ENCODE assay signal across 8 cellular contexts in genomic region chr9:105656131-105656921, GRCh38. TPM values are rescaled to one million over a fixed set of nuclear protein-coding genes. Genes with fewer than 3 reads are reported as not detected.
DNase-seq lines count a peak whose midpoint lies in the region; ATAC-seq and TF ChIP-seq lines count a peak whose summit lies in the region.

No MANE protein-coding gene starts in this region.

- DNase-seq in NCI-H2081 (lab: John Stamatoyannopoulos, UW), result peak; percentile 16 to 42
- DNase-seq in NCI-H2081 treated with DMSO at 0.1 percent for 48 hours (lab: John Stamatoyannopoulos, UW), result no peak
- DNase-seq in NCI-H345 (lab: John Stamatoyannopoulos, UW), result peak; percentile 57
- peak; percentile 4 to 48 (median 30) for DNase-seq in body of pancreas
- peak; percentile 61 for DNase-seq in islet precursor cell
- DNase-seq in stimulated activated naive CD8-positive, alpha-beta T cell treated with anti-CD3 and anti-CD28 coated beads, Interleukin-15, Interleukin-2, amounts not matched to agents 100 U/mL and 50 U/mL, for 24 hours, result peak; percentile 39
- no peak for DNase-seq in T-helper 9 cell

- 2 to 3% methylated on average over 16 to 57 of the region's 75 CpGs for WGBS in body of pancreas, 2 donors

- H3K27ac ChIP-seq in HEK293 (ENCODE audit: extremely low read depth, low read depth, low read length), result peak overlapping the region; percentile 48; the same call in 1 of the 2 replicates
- no peak overlapping the region for H3K27ac ChIP-seq in body of pancreas

- CTCF ChIA-PET in HEK293 (lab: Yijun Ruan, JAX), result interaction anchor here (0.6 to 0.7 kb wide), 3 partner anchors 14 to 762 kb away, joined by 3 to 4 read pairs (median 3); no protein-coding TSS in a partner anchor

- no peaks in the 10 kb centered on the region for H3K36me3 ChIP-seq in HEK293 (ENCODE audit: control insufficient read depth in 2 of 2, insufficient read depth in 1 of 2, low read length in 2 of 2)
- no peaks in the 10 kb centered on the region for H3K36me3 ChIP-seq in body of pancreas (replicated peaks in 1 of 2; ENCODE audit: insufficient read depth in 1 of 2, low read depth in 2 of 2)

- no peak for TF ChIP-seq POLR2A in body of pancreas (IDR thresholded peaks at IDR 0.05)

- peak overlapping the region; percentile 52 for H3K4me3 ChIP-seq in HEK293 (ENCODE audit: low read depth, low read length)
- H3K4me3 ChIP-seq in body of pancreas, result peak overlapping the region in 1 of 2 donors; percentile 15

- intact Hi-C loops in body of pancreas (cut with DNase I), result no loop called here

- TF ChIP-seq CTCF in HEK293 (tag by site-specific recombination; IDR thresholded peaks at IDR 0.05) (no peak), body of pancreas (IDR thresholded peaks at IDR 0.05) (peak in 6 of 7 experiments; percentile 23 to 48 (median 30))

- POLR2A ChIA-PET in HEK293 (lab: Yijun Ruan, JAX), result no interaction called here

- H3K27me3 ChIP-seq in body of pancreas, result no peaks in the 10 kb centered on the region

- ATAC-seq in body of pancreas, result peak; percentile 65
- ATAC-seq in stimulated activated naive CD8-positive, alpha-beta T cell treated with anti-CD3 and anti-CD28 coated beads, Interleukin-15, Interleukin-2, amounts not matched to agents 100 U/mL and 50 U/mL, for 24 hours, result peak; percentile 56

- H3K4me1 ChIP-seq in HEK293 (ENCODE audit: control insufficient read depth, insufficient read depth, low read length), result peaks cover 6% of the 10 kb centered on the region
- H3K4me1 ChIP-seq in body of pancreas, result peaks cover 12% of the 10 kb centered on the region

- H3K9me3 ChIP-seq in HEK293 (ENCODE audit: control insufficient read depth, insufficient read depth, low read depth, low read length) (no peaks in the 10 kb centered on the region), body of pancreas (no peaks in the 10 kb centered on the region)

TF ChIP-seq in HEK293, 187 proteins besides CTCF, POLR2A, EP300 and RAD21:
- no peak for TF ChIP-seq ZNF174 (tag by site-specific recombination; IDR thresholded peaks at IDR 0.05)
- TF ChIP-seq HOXA7 (CRISPR knock-in tag; IDR thresholded peaks at IDR 0.05; ENCODE audit: borderline replicate concordance), result 0 out of 2 replicates have a peak, but pooled peaks have one; percentile 49

RNA-seq across cellular contexts. Expression of gene TAL2, which starts 5.9 kb away (rescaled TPM):
- total RNA-seq in body of pancreas, result not detected

RNA-seq across cellular contexts. Expression of gene TMEM38B, which starts 38.0 kb away (rescaled TPM):
- total RNA-seq in body of pancreas, result 10 to 100 TPM in 1 of 2 donors, under 1 TPM in 1; 0.66 to 21.3 TPM

Comparison
In these comparisons a context has a peak if more than half of its experiments do, and no peak if none do; other contexts are left out.
1. DNase-seq: peak in NCI-H2081 (2 of 2), NCI-H345 (single experiment), body of pancreas (4 of 4), islet precursor cell (single experiment) and stimulated activated naive CD8-positive, alpha-beta T cell treated with anti-CD3 and anti-CD28 coated beads, Interleukin-15, Interleukin-2, amounts not matched to agents 100 U/mL and 50 U/mL, for 24 hours (single experiment); none in NCI-H2081 treated with DMSO at 0.1 percent for 48 hours (single experiment) and T-helper 9 cell (single experiment).